ENCODE assay signal across 10 cellular contexts in genomic region chr17:18920911-18921441, GRCh38. TPM values are rescaled to one million over a fixed set of nuclear protein-coding genes. Genes with fewer than 3 reads are reported as not detected.
A peak's percentile ranks its signal among the peaks of the same experiment; 100 is the strongest.
DNase-seq lines count a peak whose midpoint lies in the region; ATAC-seq and TF ChIP-seq lines count a peak whose summit lies in the region.
"Had no signal": no experiment of that assay in that cellular context is flagged by ENCODE, and none has a peak within 500 bp of the region (broad histone marks: within the 10 kb centered on the region; RNA-seq: fewer than 3 reads in every experiment).

No MANE protein-coding gene starts in this region.

- CTCF ChIA-PET in activated B cell treated with CpG ODN at 0.5 μM for 24 hours (lab: Charles Lee): no interaction called here

- POLR2A ChIA-PET in activated B cell treated with CpG ODN at 0.5 μM for 24 hours (lab: Charles Lee): interaction anchor here (0.9 to 1.2 kb wide), 3 partner anchors 23 to 62 kb away, joined by 3 to 4 read pairs (median 3); no protein-coding TSS in a partner anchor

- H3K4me1 ChIP-seq in left lung: peaks cover 17 to 19% of the 10 kb centered on the region in 2 donors
- H3K4me1 ChIP-seq: breast epithelium had no signal

- in situ Hi-C loops in brain microvascular endothelial cell (cut with HindIII; ENCODE audit: low pct_ligation_motif_present, low sequenced_read_pairs): no loop called here

- H3K27me3 Mint-ChIP-seq in activated B cell treated with CpG ODN at 0.5 μM for 24 hours: no peaks in the 10 kb centered on the region

- TF ChIP-seq CTCF in activated B cell treated with CpG ODN at 0.5 μM for 24 hours (IDR thresholded peaks at IDR 0.05) (no peak), left lung (IDR thresholded peaks at IDR 0.05) (no peak), brain microvascular endothelial cell (IDR thresholded peaks at IDR 0.05; ENCODE audit: low read depth, low read length, missing control alignments) (no peak)

- H3K4me3 Mint-ChIP-seq in activated B cell treated with CpG ODN at 0.5 μM for 24 hours: peak overlapping the region; percentile 79

- DNase-seq in COLO829 (ENCODE audit: low spot score) (peak; percentile 40), activated B cell treated with CpG ODN at 0.5 μM for 24 hours (no peak), left lung (no peak), superior temporal gyrus (ENCODE audit: extremely low spot score) (no peak), NCI-H510A (lab: John Stamatoyannopoulos, UW) (no peak), brain microvascular endothelial cell (no peak)

- H3K9me3 Mint-ChIP-seq in activated B cell treated with CpG ODN at 0.5 μM for 24 hours: no peaks in the 10 kb centered on the region

- no peaks in the 10 kb centered on the region for H3K9me3 ChIP-seq in left lung
- H3K9me3 ChIP-seq: breast epithelium had no signal

- H3K27me3 ChIP-seq in left lung (no peaks in the 10 kb centered on the region), brain microvascular endothelial cell (replicated peaks) (no peaks in the 10 kb centered on the region)
- H3K27me3 ChIP-seq: breast epithelium had no signal

- H3K4me3 ChIP-seq in left lung: no peak overlapping the region
- H3K4me3 ChIP-seq in brain microvascular endothelial cell (ENCODE audit: low read depth, low read length): no peak overlapping the region
- H3K4me3 ChIP-seq: breast epithelium had no signal

- peaks cover 42% of the 10 kb centered on the region for H3K36me3 Mint-ChIP-seq in activated B cell treated with CpG ODN at 0.5 μM for 24 hours (ENCODE audit: low read depth)

- H3K27ac ChIP-seq in left lung (peak overlapping the region; percentile 20 to 48), brain microvascular endothelial cell (no peak overlapping the region)
- H3K27ac ChIP-seq: breast epithelium, HL-60 had no signal

- peak overlapping the region; percentile 95 for H3K27ac Mint-ChIP-seq in activated B cell treated with CpG ODN at 0.5 μM for 24 hours

- peak; percentile 46 for ATAC-seq in GM21723 (IDR thresholded peaks at IDR 0.05; ENCODE audit: unreplicated experiment)
- ATAC-seq in activated B cell treated with CpG ODN at 0.5 μM for 24 hours (ENCODE audit: low read depth): peak; percentile 15
- ATAC-seq in left lung: peak; percentile 70
- ATAC-seq in HG02623 (IDR thresholded peaks at IDR 0.05; ENCODE audit: unreplicated experiment): no peak

- intact Hi-C loops in activated B cell treated with CpG ODN at 0.5 μM for 24 hours (cut with micrococcal nuclease): no loop called here
- intact Hi-C loops in left lung (cut with DNase I): no loop called here

- peaks cover 71% of the 10 kb centered on the region for H3K4me1 Mint-ChIP-seq in activated B cell treated with CpG ODN at 0.5 μM for 24 hours

- H3K36me3 ChIP-seq in left lung (peaks cover 0 to 34% of the 10 kb centered on the region in 2 donors), brain microvascular endothelial cell (replicated peaks) (peaks cover 10% of the 10 kb centered on the region)
- H3K36me3 ChIP-seq: breast epithelium had no signal

RNA-seq across cellular contexts. Expression of gene SLC5A10, which starts 31.0 kb away (rescaled TPM):
- not detected in 2 replicates for total RNA-seq in activated B cell treated with CpG ODN at 0.5 μM for 24 hours
- total RNA-seq in left lung: not detected
